In genomic region chrY:12928048-12928447, GRCh38 we compare ENCODE assay signal across 1 cellular context.
TF ChIP-seq lines count a peak whose summit lies in the region.

No MANE protein-coding gene starts in this region.

TF ChIP-seq in GM23338, 12 proteins besides CTCF, POLR2A, EP300 and RAD21 (continued from another document):
- TF ChIP-seq ZNF462 (CRISPR knock-in tag; IDR thresholded peaks at IDR 0.05) (no peak), EZH2phosphoT487 (IDR thresholded peaks at IDR 0.05; ENCODE audit: unreplicated experiment) (no peak), ETS1 (IDR thresholded peaks at IDR 0.05) (no peak), ZNF331 (CRISPR knock-in tag; IDR thresholded peaks at IDR 0.05; ENCODE audit: low read depth) (no peak)
